ENCODE assay signal across 8 cellular contexts in the genomic region with DNA sequence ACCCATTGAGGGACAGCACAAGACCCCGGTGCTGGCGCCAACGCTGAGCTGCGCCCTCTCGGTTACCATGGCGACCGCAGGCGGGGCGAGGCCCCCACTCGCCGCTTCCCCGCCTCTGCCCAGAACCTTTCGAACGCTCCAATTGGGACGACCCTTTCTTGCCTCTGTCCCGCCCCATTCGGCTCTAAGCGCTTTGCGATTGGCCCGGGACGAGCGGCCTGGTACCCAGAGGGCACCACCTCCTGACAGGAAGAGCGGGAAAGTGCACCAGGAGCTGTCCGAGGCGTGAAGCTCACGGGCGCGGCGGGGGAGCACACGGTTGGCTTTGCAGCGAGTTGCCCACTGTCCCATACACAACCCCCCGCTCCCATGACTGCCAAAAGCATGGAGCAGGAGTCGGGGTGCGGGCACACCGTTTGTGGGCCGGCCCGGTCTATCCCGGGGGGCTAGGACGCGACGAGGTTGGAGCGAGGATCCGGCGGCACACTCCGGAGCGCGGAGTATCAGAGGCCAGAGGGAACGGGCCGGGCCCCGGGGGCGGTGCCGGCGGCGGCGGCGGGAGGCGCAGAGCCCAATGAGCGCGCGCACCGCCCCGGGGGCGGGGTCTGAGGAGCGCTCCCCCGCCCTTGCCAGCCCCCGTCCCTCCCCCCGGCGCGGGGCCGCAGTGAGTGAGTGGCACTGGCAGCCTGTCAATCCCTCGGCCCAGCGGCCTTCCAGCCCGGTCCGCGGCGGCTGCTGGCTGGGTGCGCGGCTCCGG. TPM values are rescaled to one million over a fixed set of nuclear protein-coding genes. Genes with fewer than 3 reads are reported as not detected.
DNase-seq lines count a peak whose midpoint lies in the region; ATAC-seq and TF ChIP-seq lines count a peak whose summit lies in the region.

No MANE protein-coding gene starts in this region.

- peak; percentile 80 for TF ChIP-seq POLR2A in GM18526 (IDR thresholded peaks at IDR 0.05; ENCODE audit: extremely low read depth, insufficient read length)

- ATAC-seq in HG03064 (IDR thresholded peaks at IDR 0.05; ENCODE audit: low read depth, unreplicated experiment): peak; percentile 57

- H3K27ac ChIP-seq in brain microvascular endothelial cell: no peak overlapping the region

- DNase-seq in A172 (ENCODE audit: low spot score): peak; percentile 98
- peak; percentile 76 for DNase-seq in NCI-H2107 treated with DMSO at 0.1 percent for 48 hours (lab: John Stamatoyannopoulos, UW; ENCODE audit: unreplicated experiment)
- peak; percentile 93 for DNase-seq in UCSD-AML1 (lab: John Stamatoyannopoulos, UW; ENCODE audit: unreplicated experiment)
- peak; percentile 78 for DNase-seq in brain microvascular endothelial cell
- DNase-seq in skeletal muscle cell (ENCODE audit: low read depth): peak; percentile 80

- TF ChIP-seq CTCF in brain microvascular endothelial cell (IDR thresholded peaks at IDR 0.05; ENCODE audit: low read depth, low read length, missing control alignments): no peak

- no peaks in the 10 kb centered on the region for H3K36me3 ChIP-seq in brain microvascular endothelial cell (replicated peaks)

- no peaks in the 10 kb centered on the region for H3K27me3 ChIP-seq in brain microvascular endothelial cell (replicated peaks)

- H3K4me3 ChIP-seq in brain microvascular endothelial cell (ENCODE audit: low read depth, low read length): peak overlapping the region; percentile 71
- H3K4me3 ChIP-seq in iPS-11a (ENCODE audit: low read depth, low read length): peak overlapping the region; percentile 27
- peak overlapping the region; percentile 71 for H3K4me3 ChIP-seq in skeletal muscle cell (ENCODE audit: low read depth, low read length)

- in situ Hi-C loops in brain microvascular endothelial cell (cut with HindIII; ENCODE audit: low pct_ligation_motif_present, low sequenced_read_pairs): no loop called here

RNA-seq across cellular contexts. Expression of a gene that starts 1.0 kb away (rescaled TPM):
- 74.5 and 85.0 TPM in 2 replicates for total RNA-seq in A172 (2014; rRNA removed; shearing (Covaris generic))

RNA-seq across cellular contexts. Expression of a gene that starts 39.2 kb away (rescaled TPM):
- total RNA-seq in A172 (2014; rRNA removed; shearing (Covaris generic)): 155 and 158 TPM in 2 replicates
